ENCODE assay signal across 32 cellular contexts in the genomic region with DNA sequence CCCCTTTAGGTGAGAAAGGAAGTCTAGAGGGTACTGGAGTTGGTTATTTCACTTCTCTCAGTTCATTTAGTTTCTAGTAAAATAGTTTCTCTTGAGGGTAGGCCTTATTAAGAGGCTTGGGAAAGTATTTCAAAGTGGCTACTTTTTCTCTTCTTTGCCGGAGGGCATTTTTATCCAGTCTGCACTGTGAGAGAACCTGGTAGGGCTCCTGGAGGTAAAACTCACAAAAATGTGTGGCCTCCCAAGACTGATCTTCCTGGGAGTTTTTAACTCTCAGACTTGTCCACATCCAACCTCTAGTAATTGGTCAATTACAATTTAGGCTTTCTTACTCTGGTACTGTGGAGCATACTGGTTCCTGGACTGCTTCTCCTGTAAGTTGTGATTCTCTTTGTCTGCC. TPM values are rescaled to one million over a fixed set of nuclear protein-coding genes. Genes with fewer than 3 reads are reported as not detected.
A peak's percentile ranks its signal among the peaks of the same experiment; 100 is the strongest.
DNase-seq lines count a peak whose midpoint lies in the region; ATAC-seq, FAIRE-seq and TF ChIP-seq lines count a peak whose summit lies in the region.
"Had no signal": no experiment of that assay in that cellular context is flagged by ENCODE, and none has a peak within 500 bp of the region (broad histone marks: within the 10 kb centered on the region; RNA-seq: fewer than 3 reads in every experiment).

No MANE protein-coding gene starts in this region.

- H3K4me1 Mint-ChIP-seq in MCF 10A (ENCODE audit: insufficient read depth, unreplicated experiment) (peaks cover 25% of the 10 kb centered on the region), mesothelial cell of epicardium (peaks cover 5% of the 10 kb centered on the region)

- no TSS peak for BruUV-seq in MCF 10A (replicated peaks; lab: Mats Ljungman, UMichigan)
- no TSS peak for BruUV-seq in GM12878 (replicated peaks; lab: Mats Ljungman, UMichigan)

- H4K20me1 ChIP-seq in GM12878 (ENCODE audit: control insufficient read depth, insufficient read depth), result no peaks in the 10 kb centered on the region

- H3K4me3 Mint-ChIP-seq in MCF 10A (ENCODE audit: unreplicated experiment), result no peak overlapping the region
- H3K4me3 Mint-ChIP-seq in mesothelial cell of epicardium, result no peak overlapping the region
- H3K4me3 Mint-ChIP-seq: activated CD4-positive, alpha-beta memory T cell treated with anti-CD3 and anti-CD28 coated beads for 36 hours; activated naive CD4-positive, alpha-beta T cell treated with anti-CD3 and anti-CD28 coated beads, Interleukin-2, amount 50 U/mL, for 24 hours; activated T-helper 1 cell treated with anti-CD3 and anti-CD28 coated beads, Interleukin-12 subunit alpha, Interleukin-12 subunit beta, Interleukin-2, Interleukin-4 antibody, amounts not matched to agents 30 ng/mL and 10 ng/mL and 1 ng/mL, durations not matched to agents 14 hours and 24 hours and 36 hours had no signal

- peaks cover 0 to 22% of the 10 kb centered on the region in 2 donors for H3K9me3 ChIP-seq in breast epithelium
- no peaks in the 10 kb centered on the region; the same call in 1 of the 3 replicates for H3K9me3 ChIP-seq in GM12878 (replicated peaks; ENCODE audit: control insufficient read depth, insufficient read depth, low read length)
- H3K9me3 ChIP-seq in aorta (ENCODE audit: control insufficient read depth, low read length), result no peaks in the 10 kb centered on the region
- H3K9me3 ChIP-seq: colonic mucosa, neutrophil had no signal

- no peak overlapping the region for H3K9ac ChIP-seq in GM12878 (ENCODE audit: control insufficient read depth, insufficient read depth, low read length)

- RAD21 ChIA-PET in GM12878 (lab: Charles Lee; ENCODE audit: unreplicated experiment), result no interaction called here

- H3K27ac ChIP-seq in breast epithelium (no peak overlapping the region), GM12878 (ENCODE audit: control insufficient read depth, insufficient read depth) (0 out of 2 replicates have a peak overlapping the region, but pooled peaks have one; percentile 5), aorta (ENCODE audit: low read depth in 1 of 2, low read length in 2 of 2) (no peak overlapping the region)
- H3K27ac ChIP-seq: colonic mucosa, lower lobe of right lung, neutrophil, right lobe of liver had no signal

- SMC1A ChIA-PET in GM12878 (lab: Charles Lee; ENCODE audit: uncharacterized antibody, unreplicated experiment), result interaction anchor here (0.6 to 0.9 kb wide), 2 partner anchors 9 to 24 kb away, joined by 4 read pairs; no protein-coding TSS in a partner anchor

- H3K36me3 ChIP-seq in breast epithelium (no peaks in the 10 kb centered on the region), GM12878 (ENCODE audit: control insufficient read depth in 2 of 2, insufficient read depth in 2 of 2, low read length in 1 of 2) (no peaks in the 10 kb centered on the region), aorta (ENCODE audit: control insufficient read depth in 1 of 2, insufficient read depth in 2 of 2, low read length in 1 of 2) (peaks cover 0 to 2% of the 10 kb centered on the region in 2 donors)
- H3K36me3 ChIP-seq: colonic mucosa, lower lobe of right lung, neutrophil, right lobe of liver had no signal

- H3K27ac Mint-ChIP-seq in MCF 10A (ENCODE audit: low read depth, unreplicated experiment) (peak overlapping the region; percentile 24), mesothelial cell of epicardium (peak overlapping the region; percentile 61)
- H3K27ac Mint-ChIP-seq: activated CD4-positive, alpha-beta memory T cell treated with anti-CD3 and anti-CD28 coated beads for 36 hours; activated T-helper 1 cell treated with anti-CD3 and anti-CD28 coated beads, Interleukin-12 subunit alpha, Interleukin-12 subunit beta, Interleukin-2, Interleukin-4 antibody, amounts not matched to agents 30 ng/mL and 10 ng/mL and 1 ng/mL, durations not matched to agents 14 hours and 24 hours and 36 hours; progenitor cell of endocrine pancreas had no signal

- peaks cover 9% of the 10 kb centered on the region for H3K79me2 ChIP-seq in GM12878 (ENCODE audit: control insufficient read depth, insufficient read depth, low read length)

- FAIRE-seq in GM12878 (lab: Jason Lieb, UNC), result no peak
- FAIRE-seq: kidney, RCC 7860 had no signal

- CTCF ChIA-PET in MCF 10A (lab: Yijun Ruan, JAX) (interaction anchor here (0.6 kb wide), 1 partner anchor 395 kb away, joined by 3 read pairs; no protein-coding TSS in a partner anchor), GM12878 (lab: Yijun Ruan, JAX) (no interaction called here)

- TF ChIP-seq RAD21 in GM12878 (IDR thresholded peaks at IDR 0.05; ENCODE audit: insufficient read depth, low read depth, low read length), result no peak

- no peak overlapping the region for H3K4me2 ChIP-seq in GM12878 (ENCODE audit: control insufficient read depth, insufficient read depth)

- H3K27me3 Mint-ChIP-seq in MCF 10A (ENCODE audit: insufficient read depth, unreplicated experiment) (no peaks in the 10 kb centered on the region), mesothelial cell of epicardium (ENCODE audit: low read depth) (no peaks in the 10 kb centered on the region)
- H3K27me3 Mint-ChIP-seq: activated CD4-positive, alpha-beta memory T cell treated with anti-CD3 and anti-CD28 coated beads for 36 hours; activated naive CD4-positive, alpha-beta T cell treated with anti-CD3 and anti-CD28 coated beads, Interleukin-2, amount 50 U/mL, for 24 hours; progenitor cell of endocrine pancreas had no signal

- no peak for DNase-seq in MCF 10A (ENCODE audit: unreplicated experiment)
- no peak for DNase-seq in breast epithelium (ENCODE audit: low spot score in 2 of 2)
- no peak for DNase-seq in GM12878 (ENCODE audit: low read depth, low spot score)
- DNase-seq in mesothelial cell of epicardium (ENCODE audit: low spot score in 2 of 2, unreplicated experiment in 2 of 2), result no peak
- DNase-seq in NAMALWA (ENCODE audit: low spot score), result no peak
- DNase-seq in KG1 (lab: John Stamatoyannopoulos, UW), result no peak
- no peak for DNase-seq in aorta
- DNase-seq: 8988T; activated CD4-positive, alpha-beta memory T cell treated with anti-CD3 and anti-CD28 coated beads for 36 hours; activated CD4-positive, CD25-positive, alpha-beta regulatory T cell treated with anti-CD3 and anti-CD28 coated beads, Interleukin-2, amount 50 U/mL, for 72 hours; activated CD8-positive, alpha-beta memory T cell treated with anti-CD3 and anti-CD28 coated beads, Interleukin-2, amount 50 U/mL, for 4 hours; colonic mucosa; DMS53; effector memory CD4-positive, alpha-beta T cell; GF-D8; head of caudate nucleus; kidney; lower lobe of right lung; MG63; NCI-H1417 treated with DMSO at 0.1 percent for 48 hours; NCI-H2081 treated with DMSO at 0.1 percent for 48 hours; NCI-H226; NCI-H69; right lobe of liver; stimulated activated CD4-positive, alpha-beta T cell treated with anti-CD3 and anti-CD28 coated beads, Interleukin-12 subunit alpha, Interleukin-12 subunit beta, amount 100 ng/mL, for 4 hours; stimulated activated CD4-positive, alpha-beta T cell treated with anti-CD3 and anti-CD28 coated beads, Interleukin-4, amount 100 ng/mL, for 1 hour had no signal

- WGBS in GM12878 (ENCODE audit: insufficient coverage, insufficient replicate concordance, low lambda C conversion rate, missing lambda C conversion rate), result 100% methylated on average over 1 of the region's 1 CpG
- WGBS in aorta, 2 donors, result 83 to 95% methylated on average over 1 of the region's 1 CpG

- no peak overlapping the region for H3K4me3 ChIP-seq in breast epithelium
- no peak overlapping the region for H3K4me3 ChIP-seq in GM12878
- no peak overlapping the region for H3K4me3 ChIP-seq in aorta (ENCODE audit: low read length in 2 of 2)
- H3K4me3 ChIP-seq: colonic mucosa, lower lobe of right lung, MG63, right lobe of liver had no signal

- intact Hi-C loops in MCF 10A (cut with micrococcal nuclease), result no loop called here
- intact Hi-C loops in breast epithelium (cut with DNase I; ENCODE audit: low total_unique reads), result no loop called here
- intact Hi-C loops in GM12878 (cut with micrococcal nuclease; ENCODE audit: unreplicated experiment), result loop anchor here (10.0 kb wide), 1 partner anchor 589 kb away; no protein-coding TSS in a partner anchor
- intact Hi-C loops in aorta (cut with DNase I), result no loop called here

- no peaks in the 10 kb centered on the region for H3K27me3 ChIP-seq in breast epithelium
- no peaks in the 10 kb centered on the region for H3K27me3 ChIP-seq in GM12878 (replicated peaks in 1 of 2; ENCODE audit: control insufficient read depth in 2 of 2, insufficient read depth in 2 of 2, low read length in 1 of 2)
- no peaks in the 10 kb centered on the region for H3K27me3 ChIP-seq in aorta (ENCODE audit: control insufficient read depth in 1 of 2, insufficient read depth in 2 of 2, low read length in 1 of 2)
- H3K27me3 ChIP-seq: colonic mucosa, MG63, neutrophil, right lobe of liver had no signal

- TF ChIP-seq CTCF in MCF 10A (IDR thresholded peaks at IDR 0.05; ENCODE audit: unreplicated experiment), result no peak
- no peak for TF ChIP-seq CTCF in breast epithelium (IDR thresholded peaks at IDR 0.05)
- no peak for TF ChIP-seq CTCF in GM12878 (IDR thresholded peaks at IDR 0.05 in 2 of 3, conservative IDR thresholded peaks at IDR 0.05 in 1 of 3; ENCODE audit: control insufficient read depth in 2 of 3, extremely low read depth in 1 of 3, insufficient read depth in 1 of 3, low read depth in 3 of 3, low read length in 3 of 3)
- TF ChIP-seq CTCF in mesothelial cell of epicardium (IDR thresholded peaks at IDR 0.05; ENCODE audit: unreplicated experiment), result no peak

- no peak for TF ChIP-seq EP300 in GM12878 (IDR thresholded peaks at IDR 0.05; ENCODE audit: borderline replicate concordance in 1 of 2, control insufficient read depth in 1 of 2, low read depth in 2 of 2, low read length in 2 of 2)

- ATAC-seq in GM12878, result peak; percentile 32
- ATAC-seq in HG02798 (IDR thresholded peaks at IDR 0.05; ENCODE audit: poor library complexity, unreplicated experiment), result no peak
- ATAC-seq in aorta (ENCODE audit: low FRiP score), result no peak
- ATAC-seq: lower lobe of right lung had no signal

- H3K36me3 Mint-ChIP-seq in MCF 10A (ENCODE audit: insufficient read depth, unreplicated experiment) (peaks cover 10% of the 10 kb centered on the region), mesothelial cell of epicardium (peaks cover 30% of the 10 kb centered on the region)

- H3K4me1 ChIP-seq in breast epithelium (no peaks in the 10 kb centered on the region), GM12878 (ENCODE audit: control insufficient read depth, insufficient read depth, low read length) (no peaks in the 10 kb centered on the region), aorta (ENCODE audit: control insufficient read depth in 1 of 2, insufficient read depth in 2 of 2, low read length in 2 of 2) (peaks cover 2 to 3% of the 10 kb centered on the region in 2 donors)
- H3K4me1 ChIP-seq: colonic mucosa, lower lobe of right lung had no signal

- H3K9me3 Mint-ChIP-seq in MCF 10A (ENCODE audit: unreplicated experiment) (peaks cover 25% of the 10 kb centered on the region), mesothelial cell of epicardium (peaks cover 41% of the 10 kb centered on the region)

- POLR2A ChIA-PET in MCF 10A (lab: Yijun Ruan, JAX), result interaction anchor here (0.6 kb wide), 1 partner anchor 187 kb away, joined by 3 read pairs; no protein-coding TSS in a partner anchor
- POLR2A ChIA-PET in GM12878 (lab: Charles Lee), result no interaction called here

- in situ Hi-C loops in GM12878 (cut with MboI), result no loop called here

- TF ChIP-seq POLR2A in breast epithelium (IDR thresholded peaks at IDR 0.05) (no peak), GM12878 (IDR thresholded peaks at IDR 0.05; ENCODE audit: low read depth, low read length) (no peak)

- H2AFZ ChIP-seq in GM12878 (ENCODE audit: control insufficient read depth, low read depth, low read length), result no peak overlapping the region

RNA-seq across cellular contexts. Expression of gene EHBP1, which starts 28.0 kb away (rescaled TPM):
- total RNA-seq in MCF 10A (2022) (62.1 and 81.2 TPM in 2 replicates), breast epithelium (100 to 1,000 TPM in 1 of 3 donors, 10 to 100 TPM in 2; 65.9 to 118 (median 87.2) TPM), GM12878 (2014; rRNA removed) (10.5 and 14.6 TPM in 2 replicates), GM12878 (2014; rRNA removed; fragmentation: Illumina TruSeq; extraction: Trizol) (22.2 and 25.3 TPM in 2 replicates), GM12878 (2021) (22.4 and 25.1 TPM in 2 replicates), mesothelial cell of epicardium (65.7 to 68.4 TPM (median 67.4 TPM) in 3 replicates), aorta (10 to 100 TPM; 42.7 to 70.9 TPM)
- 326 and 345 TPM in 2 replicates for total RNA-seq in GM12878 (2013; cell fraction: nucleolus; rRNA removed)
- polyA plus RNA-seq in GM12878 (2011; ENCODE audit: low read depth), result 6.6 TPM
- polyA plus RNA-seq in GM12878 (2011; rRNA removed) (26.1 and 33.7 TPM in 2 replicates), GM12878 (2014; fragmentation: Illumina TruSeq; extraction: Trizol) (18.9 and 25.0 TPM in 2 replicates), GM12878 (2014; fragmentation: Nextera tagmentation; extraction: Ambion mirVana) (1 to 10 TPM; 5.7 to 5.9 TPM), GM12878 (2014; rRNA removed) (13.7 and 14.4 TPM in 2 replicates), GM12878 (2016; fragmentation: Nextera tagmentation; extraction: Ambion mirVana) (10 to 100 TPM; 12.0 to 12.8 TPM), aorta (10 to 100 TPM; 12.0 to 13.5 TPM)
- 8.0 and 10.7 TPM in 2 replicates for polyA plus RNA-seq in GM12878 (2011; cell fraction: cytosol; rRNA removed)
- 28.8 and 30.4 TPM in 2 replicates for polyA plus RNA-seq in GM12878 (2011; cell fraction: nucleus; rRNA removed)
- 12.4 and 16.7 TPM in 2 replicates for polyA plus RNA-seq in GM12878 (2012)
- polyA minus RNA-seq in GM12878 (2011; rRNA and poly(A)+ RNA removed), result 56.1 and 59.0 TPM in 2 replicates
- 12.6 TPM in 2 replicates for polyA minus RNA-seq in GM12878 (2011; cell fraction: cytosol; rRNA and poly(A)+ RNA removed)
- polyA minus RNA-seq in GM12878 (2011; cell fraction: nucleus; rRNA and poly(A)+ RNA removed), result 64.8 and 88.5 TPM in 2 replicates
